ENCODE assay signal across 1 cellular context in genomic region chr9:136133191-136133958, GRCh38.
TF ChIP-seq lines count a peak whose summit lies in the region.

No MANE protein-coding gene starts in this region.

TF ChIP-seq in GM23338, 12 proteins besides CTCF, POLR2A, EP300 and RAD21 (continued from another document):
- no peak for TF ChIP-seq REST (IDR thresholded peaks at IDR 0.05; ENCODE audit: unreplicated experiment)
- TF ChIP-seq STAT1 (IDR thresholded peaks at IDR 0.05; ENCODE audit: unreplicated experiment), result no peak
- TF ChIP-seq ETS1 (IDR thresholded peaks at IDR 0.05), result no peak
- TF ChIP-seq NANOG (IDR thresholded peaks at IDR 0.05; ENCODE audit: borderline replicate concordance), result no peak
- no peak for TF ChIP-seq JUNB (IDR thresholded peaks at IDR 0.05; ENCODE audit: unreplicated experiment)
- no peak for TF ChIP-seq EZH2phosphoT487 (IDR thresholded peaks at IDR 0.05; ENCODE audit: unreplicated experiment)
- no peak for TF ChIP-seq ZNF114 (CRISPR knock-in tag; IDR thresholded peaks at IDR 0.05)
